In the genomic region with DNA sequence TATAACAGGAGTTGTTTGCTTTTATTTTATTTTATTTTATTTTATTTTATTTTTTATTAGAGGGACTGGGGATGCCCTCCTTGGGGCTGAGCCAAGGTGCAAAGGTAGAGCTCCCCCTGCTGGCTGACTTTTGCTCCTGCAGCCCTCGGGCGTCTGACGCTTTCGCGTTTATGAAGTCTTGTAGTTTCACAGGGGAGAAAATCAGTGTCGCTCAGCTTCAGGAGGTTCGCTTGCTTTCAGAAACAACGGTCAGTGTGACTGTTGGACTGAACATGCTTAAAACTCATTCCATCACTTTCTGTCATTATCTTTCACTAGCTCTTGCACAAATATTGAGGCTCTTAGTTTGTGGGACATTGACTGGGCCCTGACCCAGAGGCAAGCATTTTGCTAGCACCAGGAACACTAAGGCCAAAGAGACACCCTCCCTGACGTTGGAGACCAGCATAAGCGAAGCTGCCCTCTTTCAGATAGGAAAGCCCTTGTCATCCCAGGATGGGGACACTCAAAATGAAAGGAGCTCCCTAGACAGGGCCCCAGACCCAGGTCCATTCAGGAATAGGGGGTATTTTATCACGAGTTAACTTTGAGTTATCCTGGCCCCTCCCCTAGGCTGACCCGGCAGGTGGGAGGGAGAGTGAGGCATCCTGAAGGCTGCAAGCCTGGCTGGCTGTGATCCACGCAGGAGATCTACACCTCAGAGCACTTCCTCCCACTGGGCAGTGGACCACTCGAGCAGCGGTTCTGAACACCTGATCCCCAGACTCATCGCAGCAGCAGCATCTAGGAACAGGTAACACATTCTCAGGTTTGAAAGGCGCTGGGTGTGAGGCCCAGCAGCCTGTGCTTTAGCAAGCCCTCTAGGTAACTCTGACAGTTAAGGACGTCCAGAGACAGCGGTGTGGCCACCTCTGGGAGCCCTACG, we compare ENCODE assay signal across 8 cellular contexts. TPM values are rescaled to one million over a fixed set of nuclear protein-coding genes. Genes with fewer than 3 reads are reported as not detected.
DNase-seq lines count a peak whose midpoint lies in the region; ATAC-seq, FAIRE-seq and TF ChIP-seq lines count a peak whose summit lies in the region.

No MANE protein-coding gene starts in this region.

- H3K9ac ChIP-seq in endothelial cell of umbilical vein (replicated peaks; ENCODE audit: extremely low read depth, insufficient read depth, low read length), result no peak overlapping the region

- H3K4me2 ChIP-seq in endothelial cell of umbilical vein (ENCODE audit: insufficient read depth, low read length), result no peak overlapping the region

- no peak overlapping the region for H3K4me3 Mint-ChIP-seq in activated CD8-positive, alpha-beta memory T cell treated with anti-CD3 and anti-CD28 coated beads, Interleukin-2, amount 10 ng/mL, durations not matched to agents 7 days and 5 days
- H3K4me3 Mint-ChIP-seq in naive B cell, result peak overlapping the region in 1 of 8 donors; percentile 38

- no peak overlapping the region for H3K27ac Mint-ChIP-seq in activated CD8-positive, alpha-beta memory T cell treated with anti-CD3 and anti-CD28 coated beads, Interleukin-2, amount 10 ng/mL, durations not matched to agents 7 days and 5 days
- H3K27ac Mint-ChIP-seq in naive B cell, result peak overlapping the region in 1 of 6 donors; percentile 72

- intact Hi-C loops in endothelial cell of umbilical vein (cut with micrococcal nuclease), result loop anchor here (1.0 kb wide), 4 partner anchors 34 to 439 kb away; a partner anchor contains a TSS

- peak; percentile 87 to 92 for TF ChIP-seq CTCF in endothelial cell of umbilical vein (IDR thresholded peaks at IDR 0.05; ENCODE audit: extremely low read depth in 1 of 2, insufficient read depth in 1 of 2, low read depth in 1 of 2, low read length in 2 of 2)

- dilution Hi-C loops in endothelial cell of umbilical vein (cut with MboI; ENCODE audit: extremely low pct_ligation_motif_present, low sequenced_read_pairs), result no loop called here

- POLR2A ChIA-PET in endothelial cell of umbilical vein (lab: Charles Lee), result interaction anchor here (1.2 kb wide), 1 partner anchor 158 kb away, joined by 3 read pairs; no protein-coding TSS in a partner anchor

- no peaks in the 10 kb centered on the region for H3K9me1 ChIP-seq in endothelial cell of umbilical vein (replicated peaks; ENCODE audit: control insufficient read depth, extremely low read depth, insufficient read depth, low read length)

- no peaks in the 10 kb centered on the region for H3K36me3 ChIP-seq in endothelial cell of umbilical vein (ENCODE audit: control insufficient read depth in 2 of 2, extremely low read depth in 1 of 2, insufficient read depth in 2 of 2, low read length in 2 of 2)

- no peaks in the 10 kb centered on the region for H3K9me3 Mint-ChIP-seq in activated CD8-positive, alpha-beta memory T cell treated with anti-CD3 and anti-CD28 coated beads, Interleukin-2, amount 10 ng/mL, durations not matched to agents 7 days and 5 days (ENCODE audit: low read depth)
- H3K9me3 Mint-ChIP-seq in naive B cell, result no peaks in the 10 kb centered on the region

- no peaks in the 10 kb centered on the region for H3K79me2 ChIP-seq in endothelial cell of umbilical vein (ENCODE audit: control insufficient read depth, insufficient read depth, low read length)

- peak; percentile 89 for FAIRE-seq in endothelial cell of umbilical vein (lab: Jason Lieb, UNC)

- H4K20me1 ChIP-seq in endothelial cell of umbilical vein (replicated peaks; ENCODE audit: control insufficient read depth, extremely low read depth, insufficient read depth, low read length), result no peaks in the 10 kb centered on the region

- CTCF ChIA-PET in activated CD8-positive, alpha-beta memory T cell treated with anti-CD3 and anti-CD28 coated beads, Interleukin-2, amount 10 ng/mL, durations not matched to agents 7 days and 5 days (lab: Charles Lee), result interaction anchor here (0.6 to 14.9 kb wide), 47 partner anchors 11 to 466 kb away, joined by 3 to 245 read pairs (median 4); a partner anchor contains a TSS
- CTCF ChIA-PET in endothelial cell of umbilical vein (lab: Charles Lee), result interaction anchor here (0.5 to 4.0 kb wide), 51 partner anchors 9 to 439 kb away, joined by 3 to 185 read pairs (median 6); a partner anchor contains a TSS

- peaks cover 30% of the 10 kb centered on the region for H3K27me3 Mint-ChIP-seq in activated CD8-positive, alpha-beta memory T cell treated with anti-CD3 and anti-CD28 coated beads, Interleukin-2, amount 10 ng/mL, durations not matched to agents 7 days and 5 days
- H3K27me3 Mint-ChIP-seq in naive B cell, result peaks cover 18 to 26% (median 21%) of the 10 kb centered on the region in 3 donors

- DNase-seq in GDM1 (lab: John Stamatoyannopoulos, UW) (peak; percentile 37), NOMO-1 treated with DMSO at 0.1 percent for 48 hours (lab: John Stamatoyannopoulos, UW; ENCODE audit: unreplicated experiment) (peak; percentile 58), endothelial cell of umbilical vein (ENCODE audit: low read depth, low spot score) (peak; percentile 55), naive B cell (peak; percentile 59)
- DNase-seq in activated CD8-positive, alpha-beta memory T cell treated with anti-CD3 and anti-CD28 coated beads, Interleukin-2, amount 10 ng/mL, durations not matched to agents 7 days and 5 days, result peak; percentile 84
- DNase-seq in stimulated activated CD8-positive, alpha-beta memory T cell treated with anti-CD3 and anti-CD28 coated beads, Interleukin-7, amount 100 ng/mL, for 4 hours (ENCODE audit: low read depth in 2 of 2), result peak; percentile 57 to 59

- peak overlapping the region; percentile 1 for H2AFZ ChIP-seq in endothelial cell of umbilical vein (ENCODE audit: low read depth, low read length)

- H3K4me3 ChIP-seq in endothelial cell of umbilical vein (replicated peaks in 1 of 3; ENCODE audit: insufficient read depth in 1 of 3, low read depth in 1 of 3, low read length in 3 of 3), result no peak overlapping the region

- H3K27me3 ChIP-seq in endothelial cell of umbilical vein (ENCODE audit: control insufficient read depth in 2 of 2, insufficient read depth in 2 of 2, low read length in 2 of 2), result peaks cover 10 to 19% of the 10 kb centered on the region in 2 experiments

- H3K36me3 Mint-ChIP-seq in activated CD8-positive, alpha-beta memory T cell treated with anti-CD3 and anti-CD28 coated beads, Interleukin-2, amount 10 ng/mL, durations not matched to agents 7 days and 5 days, result no peaks in the 10 kb centered on the region
- H3K36me3 Mint-ChIP-seq in naive B cell, result no peaks in the 10 kb centered on the region

- peak; percentile 80 for ATAC-seq in HG02798 (IDR thresholded peaks at IDR 0.05; ENCODE audit: poor library complexity, unreplicated experiment)
- ATAC-seq in activated CD8-positive, alpha-beta memory T cell treated with anti-CD3 and anti-CD28 coated beads, Interleukin-2, amount 10 ng/mL, durations not matched to agents 7 days and 5 days, result peak; percentile 87
- ATAC-seq in naive B cell (ENCODE audit: low read depth in 2 of 2), result peak; percentile 80 to 88
- ATAC-seq in HG02973 (IDR thresholded peaks at IDR 0.05; ENCODE audit: unreplicated experiment), result no peak

- BruUV-seq in endothelial cell of umbilical vein (replicated peaks; lab: Mats Ljungman, UMichigan), result no TSS peak

- peaks cover 31% of the 10 kb centered on the region for H3K4me1 ChIP-seq in endothelial cell of umbilical vein (ENCODE audit: control insufficient read depth, extremely low read depth, insufficient read depth, low read length)

- no peaks in the 10 kb centered on the region for H3K9me3 ChIP-seq in endothelial cell of umbilical vein (replicated peaks; ENCODE audit: control insufficient read depth, insufficient read depth, low read length)

- no peak for TF ChIP-seq POLR2A in endothelial cell of umbilical vein (IDR thresholded peaks at IDR 0.05; ENCODE audit: low read depth, low read length)

- H3K4me1 Mint-ChIP-seq in activated CD8-positive, alpha-beta memory T cell treated with anti-CD3 and anti-CD28 coated beads, Interleukin-2, amount 10 ng/mL, durations not matched to agents 7 days and 5 days, result peaks cover 21% of the 10 kb centered on the region
- peaks cover 0 to 8% (median 6%) of the 10 kb centered on the region in 3 donors for H3K4me1 Mint-ChIP-seq in naive B cell

- no peak overlapping the region for H3K27ac ChIP-seq in endothelial cell of umbilical vein (ENCODE audit: insufficient read depth, low read depth, low read length)

TF ChIP-seq in endothelial cell of umbilical vein, 7 proteins besides CTCF, POLR2A, EP300 and RAD21 (continues in another document):
- no peak for TF ChIP-seq MYC (IDR thresholded peaks at IDR 0.05; ENCODE audit: low read depth, low read length)
- no peak for TF ChIP-seq POLR2AphosphoS5 (IDR thresholded peaks at IDR 0.05; ENCODE audit: insufficient read depth, low read depth, low read length)
- TF ChIP-seq GATA2 (IDR thresholded peaks at IDR 0.05; ENCODE audit: insufficient read depth, insufficient read length, low read depth, low read length), result no peak

RNA-seq across cellular contexts. Expression of a gene that starts 34.4 kb away (rescaled TPM):
- total RNA-seq in activated CD8-positive, alpha-beta memory T cell treated with anti-CD3 and anti-CD28 coated beads, Interleukin-2, amount 10 ng/mL, durations not matched to agents 7 days and 5 days, result 1 to 10 TPM; 1.1 to 1.3 TPM
- 2.3 and 5.8 TPM in 2 replicates for total RNA-seq in endothelial cell of umbilical vein
- polyA plus RNA-seq in endothelial cell of umbilical vein, result 2.1 and 2.6 TPM in 2 replicates
- 2.5 and 2.8 TPM in 2 replicates for polyA plus RNA-seq in endothelial cell of umbilical vein (2011; cell fraction: cytosol; rRNA removed)
- 1.9 and 2.2 TPM in 2 replicates for polyA plus RNA-seq in endothelial cell of umbilical vein (2011; cell fraction: nucleus; rRNA removed)
- 3.3 and 5.0 TPM in 2 replicates for polyA plus RNA-seq in endothelial cell of umbilical vein (2012)
- 5.6 and 7.5 TPM in 2 replicates for polyA minus RNA-seq in endothelial cell of umbilical vein
- polyA minus RNA-seq in endothelial cell of umbilical vein (2011; cell fraction: cytosol; rRNA and poly(A)+ RNA removed), result 4.0 TPM
- 0.72 and 1.2 TPM in 2 replicates for polyA minus RNA-seq in endothelial cell of umbilical vein (2011; cell fraction: nucleus; rRNA and poly(A)+ RNA removed)
- polyA plus RNA-seq in naive B cell (ENCODE audit: low read depth in 6 of 6), result 1 to 10 TPM in 1 of 6 donors, under 1 TPM in 4, not detected in 1; 0.05 to 1.3 (median 0.74) TPM

RNA-seq across cellular contexts. Expression of a gene that starts 35.8 kb away (rescaled TPM):
- total RNA-seq in activated CD8-positive, alpha-beta memory T cell treated with anti-CD3 and anti-CD28 coated beads, Interleukin-2, amount 10 ng/mL, durations not matched to agents 7 days and 5 days, result 10 to 100 TPM; 32.9 to 43.5 TPM
- 15.3 and 16.7 TPM in 2 replicates for total RNA-seq in endothelial cell of umbilical vein
- polyA plus RNA-seq in endothelial cell of umbilical vein (6.0 and 6.9 TPM in 2 replicates), naive B cell (ENCODE audit: low read depth in 6 of 6) (10 to 100 TPM; 48.2 to 77.9 (median 57.2) TPM)
- 9.8 and 12.0 TPM in 2 replicates for polyA plus RNA-seq in endothelial cell of umbilical vein (2011; cell fraction: cytosol; rRNA removed)
- polyA plus RNA-seq in endothelial cell of umbilical vein (2011; cell fraction: nucleus; rRNA removed), result 8.4 and 11.0 TPM in 2 replicates
- 14.2 and 16.8 TPM in 2 replicates for polyA plus RNA-seq in endothelial cell of umbilical vein (2012)
- polyA minus RNA-seq in endothelial cell of umbilical vein, result 10.0 and 10.5 TPM in 2 replicates
- 12.7 TPM for polyA minus RNA-seq in endothelial cell of umbilical vein (2011; cell fraction: cytosol; rRNA and poly(A)+ RNA removed)
- polyA minus RNA-seq in endothelial cell of umbilical vein (2011; cell fraction: nucleus; rRNA and poly(A)+ RNA removed), result 7.0 and 11.5 TPM in 2 replicates
